Comparison of ENCODE assay signal across 21 cellular contexts in the genomic region with DNA sequence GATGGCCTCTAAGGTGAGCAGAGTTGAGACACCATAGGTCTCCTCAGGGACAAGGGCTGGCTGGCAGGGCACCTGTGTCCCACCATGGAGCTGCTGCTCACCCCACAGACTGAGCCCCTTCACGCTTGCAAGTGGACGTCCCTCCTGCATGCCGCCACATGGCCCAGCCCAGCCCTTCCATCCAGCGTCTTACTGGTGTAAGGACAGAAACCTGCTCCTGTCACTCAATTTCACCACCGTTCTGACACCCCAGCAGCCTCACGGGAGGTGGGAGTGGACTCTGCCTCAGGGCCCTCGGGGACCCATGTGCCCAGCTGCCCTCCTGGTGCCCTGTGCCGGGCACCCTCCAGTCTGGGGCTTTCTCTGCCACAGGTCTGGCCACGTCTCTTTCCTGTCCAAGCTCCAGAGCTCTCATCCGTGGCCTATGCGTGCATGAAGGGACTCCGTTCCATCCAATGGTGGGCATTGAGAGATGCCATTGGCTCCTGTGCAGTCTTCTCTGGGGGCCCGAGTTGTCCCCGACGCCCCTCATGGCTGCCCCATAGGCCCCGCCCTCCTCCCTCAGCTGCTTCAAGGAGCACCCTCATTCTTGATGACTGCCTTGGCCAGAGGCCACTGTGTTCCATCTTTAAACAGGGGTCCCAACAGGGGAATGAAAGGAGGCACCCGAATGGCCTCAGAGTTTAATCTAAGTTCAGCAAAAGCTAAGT.
"Had no signal": no experiment of that assay in that cellular context is flagged by ENCODE, and none has a peak within 500 bp of the region (broad histone marks: within the 10 kb centered on the region; RNA-seq: fewer than 3 reads in every experiment).

No MANE protein-coding gene starts in this region.

- H3K4me1 ChIP-seq: gastroesophageal sphincter, psoas muscle, sigmoid colon, testis, transverse colon had no signal

- H3K4me1 Mint-ChIP-seq: central memory CD8-positive, alpha-beta T cell; naive B cell; stimulated activated memory B cell treated with anti-CD40 and anti-IgM and Interleukin-4, amounts not matched to agents 10 μg/mL and 1 μg/mL and 100 μg/mL, for 72 hours had no signal

- H3K27ac ChIP-seq: gastroesophageal sphincter, psoas muscle, sigmoid colon, testis, transverse colon had no signal

- H3K27me3 ChIP-seq: gastroesophageal sphincter, sigmoid colon, testis, transverse colon had no signal

- H3K36me3 ChIP-seq: sigmoid colon, transverse colon had no signal

- H3K4me3 ChIP-seq: gastroesophageal sphincter, lung, psoas muscle, sigmoid colon, testis, transverse colon had no signal

- DNase-seq: effector memory CD4-positive, alpha-beta T cell; glutamatergic neuron; kidney; left colon; left ventricle myocardium superior; mesenchymal stem cell; midbrain; naive B cell; retina; sigmoid colon; small intestine; stimulated activated CD4-positive, alpha-beta T cell treated with anti-CD3 and anti-CD28 coated beads, Interleukin-2, amount 100 ng/mL, for 48 hours; testis; transverse colon had no signal

- H3K4me3 Mint-ChIP-seq: central memory CD8-positive, alpha-beta T cell; nephron; stimulated activated memory B cell treated with anti-CD40 and anti-IgM and Interleukin-4, amounts not matched to agents 10 μg/mL and 1 μg/mL and 100 μg/mL, for 72 hours; stimulated activated naive CD8-positive, alpha-beta T cell treated with anti-CD3 and anti-CD28 coated beads, Interleukin-15, Interleukin-2, amounts not matched to agents 100 ng/mL and 50 ng/mL, for 24 hours had no signal

- H3K9me3 ChIP-seq: testis, transverse colon had no signal

- H3K27me3 Mint-ChIP-seq: naive B cell; stimulated activated naive CD8-positive, alpha-beta T cell treated with anti-CD3 and anti-CD28 coated beads, Interleukin-15, Interleukin-2, amounts not matched to agents 100 ng/mL and 50 ng/mL, for 24 hours had no signal

- H3K36me3 Mint-ChIP-seq: stimulated activated memory B cell treated with anti-CD40 and anti-IgM and Interleukin-4, amounts not matched to agents 10 μg/mL and 1 μg/mL and 100 μg/mL, for 72 hours had no signal

- H3K27ac Mint-ChIP-seq: naive B cell; nephron; stimulated activated memory B cell treated with anti-CD40 and anti-IgM and Interleukin-4, amounts not matched to agents 10 μg/mL and 1 μg/mL and 100 μg/mL, for 72 hours; stimulated activated naive CD8-positive, alpha-beta T cell treated with anti-CD3 and anti-CD28 coated beads, Interleukin-15, Interleukin-2, amounts not matched to agents 100 ng/mL and 50 ng/mL, for 24 hours had no signal

- H3K9me3 Mint-ChIP-seq: central memory CD8-positive, alpha-beta T cell; nephron; stimulated activated naive CD8-positive, alpha-beta T cell treated with anti-CD3 and anti-CD28 coated beads, Interleukin-15, Interleukin-2, amounts not matched to agents 100 ng/mL and 50 ng/mL, for 24 hours had no signal
